In genomic region chr6:167717867-167718266, GRCh38 we compare ENCODE assay signal across 22 cellular contexts.
DNase-seq lines count a peak whose midpoint lies in the region; ATAC-seq, FAIRE-seq and TF ChIP-seq lines count a peak whose summit lies in the region.
"Had no signal": no experiment of that assay in that cellular context is flagged by ENCODE, and none has a peak within 500 bp of the region (broad histone marks: within the 10 kb centered on the region; RNA-seq: fewer than 3 reads in every experiment).

No MANE protein-coding gene starts in this region.

- no TSS peak for BruUV-seq in K562 (replicated peaks; lab: Mats Ljungman, UMichigan)

- peaks cover 57% of the 10 kb centered on the region for H3K27me3 Mint-ChIP-seq in activated CD4-positive, alpha-beta T cell treated with anti-CD3 and anti-CD28 coated beads, Interleukin-2, amount 10 ng/mL, durations not matched to agents 24 days and 14 days

- ATAC-seq in K562 (no peak), left lobe of liver (no peak)
- ATAC-seq: A549; CD8-positive, alpha-beta T cell had no signal

- TF ChIP-seq EP300 in K562 (IDR thresholded peaks at IDR 0.05; ENCODE audit: low read length): no peak

- peak; percentile 33 for DNase-seq in activated effector memory CD4-positive, alpha-beta T cell treated with anti-CD3 and anti-CD28 coated beads, Interleukin-2, amount 50 U/mL, for 16 hours
- DNase-seq in activated effector memory CD4-positive, alpha-beta T cell treated with Interleukin-2 at 50 U/mL for 16 hours: no peak
- DNase-seq in K562 (ENCODE audit: extremely low read depth in 1 of 4, low spot score in 3 of 4) (no peak), left lobe of liver (ENCODE audit: low spot score) (peak; percentile 5), frontal cortex (ENCODE audit: low spot score in 2 of 2) (no peak), HAP-1 (ENCODE audit: low spot score in 2 of 2) (no peak)
- DNase-seq in activated CD4-positive, alpha-beta T cell treated with anti-CD3 and anti-CD28 coated beads, Interleukin-2, amount 10 ng/mL, durations not matched to agents 24 days and 14 days: no peak
- DNase-seq: AML-193; Caco-2; Calu3; CD4-positive, alpha-beta T cell; DMS79 treated with DMSO at 0.1 percent for 48 hours; GF-D8 had no signal

- H3K27ac Mint-ChIP-seq in activated CD4-positive, alpha-beta T cell treated with anti-CD3 and anti-CD28 coated beads, Interleukin-2, amount 10 ng/mL, durations not matched to agents 24 days and 14 days: no peak overlapping the region
- H3K27ac Mint-ChIP-seq: B cell; CD4-positive, alpha-beta T cell; CD8-positive, alpha-beta T cell had no signal

- TF ChIP-seq RAD21 in K562 (CRISPR knock-in tag; conservative IDR thresholded peaks at IDR 0.05 in 1 of 2, IDR thresholded peaks at IDR 0.05 in 1 of 2): no peak

- FAIRE-seq in K562 (lab: Jason Lieb, UNC): no peak
- FAIRE-seq in frontal cortex (lab: Jason Lieb, UNC): no peak
- FAIRE-seq: A549, D721Med, G401.6, GM12891, GM19239 had no signal

- H3K4me3 Mint-ChIP-seq in activated CD4-positive, alpha-beta T cell treated with anti-CD3 and anti-CD28 coated beads, Interleukin-2, amount 10 ng/mL, durations not matched to agents 24 days and 14 days: no peak overlapping the region
- H3K4me3 Mint-ChIP-seq: B cell; CD4-positive, alpha-beta T cell; CD8-positive, alpha-beta T cell had no signal

- no peak overlapping the region for H2AFZ ChIP-seq in K562 (ENCODE audit: low read depth, low read length)

- WGBS in K562 (ENCODE audit: insufficient coverage, low coverage, missing lambda C conversion rate): 0% methylated on average over 2 of the region's 2 CpGs

- H3K27me3 ChIP-seq in K562 (ENCODE audit: control insufficient read depth in 2 of 2, insufficient read depth in 2 of 2, low read length in 2 of 2): peaks cover 70 to 72% of the 10 kb centered on the region in 2 experiments
- H3K27me3 ChIP-seq in HAP-1 (ENCODE audit: low read depth): peaks cover 16% of the 10 kb centered on the region; the same call in 1 of the 2 replicates

- H3K4me1 Mint-ChIP-seq in activated CD4-positive, alpha-beta T cell treated with anti-CD3 and anti-CD28 coated beads, Interleukin-2, amount 10 ng/mL, durations not matched to agents 24 days and 14 days: no peaks in the 10 kb centered on the region
- H3K4me1 Mint-ChIP-seq: B cell had no signal

- peaks cover 0 to 3% of the 10 kb centered on the region in 2 experiments; a peak in 1 of 5 replicates for H3K4me1 ChIP-seq in K562 (replicated peaks in 1 of 2; ENCODE audit: control insufficient read depth in 2 of 2, insufficient read depth in 2 of 2, low read length in 2 of 2)
- no peaks in the 10 kb centered on the region; the same call in 1 of the 2 replicates for H3K4me1 ChIP-seq in HAP-1
- H3K4me1 ChIP-seq: A549, Caco-2 had no signal

- no peak for TF ChIP-seq CTCF in K562 (IDR thresholded peaks at IDR 0.05 in 2 of 3, conservative IDR thresholded peaks at IDR 0.05 in 1 of 3; ENCODE audit: insufficient read depth in 2 of 3, low read depth in 1 of 3, low read length in 3 of 3)

- H3K9me3 Mint-ChIP-seq in activated CD4-positive, alpha-beta T cell treated with anti-CD3 and anti-CD28 coated beads, Interleukin-2, amount 10 ng/mL, durations not matched to agents 24 days and 14 days: no peaks in the 10 kb centered on the region
- H3K9me3 Mint-ChIP-seq: CD4-positive, alpha-beta T cell; CD8-positive, alpha-beta T cell had no signal

- H3K36me3 ChIP-seq in K562 (ENCODE audit: control insufficient read depth, insufficient read depth, low read length): no peaks in the 10 kb centered on the region
- no peaks in the 10 kb centered on the region for H3K36me3 ChIP-seq in HAP-1 (replicated peaks)

- TF ChIP-seq POLR2A in K562 (conservative IDR thresholded peaks at IDR 0.05): no peak

- no peaks in the 10 kb centered on the region for H3K9me3 ChIP-seq in K562 (replicated peaks; ENCODE audit: control insufficient read depth, insufficient read depth, low read depth, low read length)
- H3K9me3 ChIP-seq in HAP-1: 0 out of 2 replicates have a peak, but pooled peaks cover 2% of the 10 kb centered on the region
- H3K9me3 ChIP-seq: A549, Caco-2 had no signal

- intact Hi-C loops in K562 (cut with micrococcal nuclease): no loop called here
- intact Hi-C loops in activated CD4-positive, alpha-beta T cell treated with anti-CD3 and anti-CD28 coated beads, Interleukin-2, amount 10 ng/mL, durations not matched to agents 24 days and 14 days (cut with micrococcal nuclease): no loop called here

- H3K79me2 ChIP-seq in K562 (ENCODE audit: control insufficient read depth, insufficient read depth, low read length): no peaks in the 10 kb centered on the region

- H3K36me3 Mint-ChIP-seq in activated CD4-positive, alpha-beta T cell treated with anti-CD3 and anti-CD28 coated beads, Interleukin-2, amount 10 ng/mL, durations not matched to agents 24 days and 14 days (ENCODE audit: low read depth): no peaks in the 10 kb centered on the region
- H3K36me3 Mint-ChIP-seq: CD8-positive, alpha-beta T cell had no signal

- H3K4me3 ChIP-seq in K562 (no peak overlapping the region), HAP-1 (no peak overlapping the region)
- H3K4me3 ChIP-seq: A549 had no signal

- H3K4me2 ChIP-seq in K562 (ENCODE audit: insufficient read depth, low read length): no peak overlapping the region
- H3K4me2 ChIP-seq: A549 had no signal

- CTCF ChIA-PET in K562 (lab: Yijun Ruan, JAX; ENCODE audit: low intra/inter-chr PET ratio): no interaction called here

- in situ Hi-C loops in K562 (cut with MboI) (no loop called here), HAP-1 (cut with MboI; ENCODE audit: low sequenced_read_pairs) (no loop called here)

- H3K9me1 ChIP-seq in K562 (ENCODE audit: control insufficient read depth, insufficient read depth, low read length): no peaks in the 10 kb centered on the region

- H4K20me1 ChIP-seq in K562 (replicated peaks; ENCODE audit: control insufficient read depth, insufficient read depth, low read length): 0 out of 2 replicates have a peak, but pooled peaks cover 2% of the 10 kb centered on the region

- no peak overlapping the region for H3K9ac ChIP-seq in K562 (ENCODE audit: insufficient read depth in 1 of 2, low read depth in 2 of 2, low read length in 2 of 2)

- POLR2A ChIA-PET in K562 (lab: Yijun Ruan, JAX): interaction anchor here (0.6 to 0.8 kb wide), 2 partner anchors 17 to 24 kb away, joined by 3 to 4 read pairs; no protein-coding TSS in a partner anchor

- no peak overlapping the region for H3K27ac ChIP-seq in K562 (ENCODE audit: extremely low read depth, low read depth, low read length)
- H3K27ac ChIP-seq: 22Rv1, A549, C4-2B had no signal

TF ChIP-seq in K562, 482 proteins besides CTCF, POLR2A, EP300 and RAD21:
- TF ChIP-seq CEBPZ (IDR thresholded peaks at IDR 0.05; ENCODE audit: borderline replicate concordance, low read depth, low read length) (peak; percentile 40; the same call in 1 of the 2 replicates), DPF2 (IDR thresholded peaks at IDR 0.05) (no peak), TEAD1 (CRISPR knock-in tag; IDR thresholded peaks at IDR 0.05) (no peak), FOXM1 (IDR thresholded peaks at IDR 0.05; ENCODE audit: low read depth) (no peak), FOXM1 (CRISPR knock-in tag; IDR thresholded peaks at IDR 0.05; ENCODE audit: low read depth) (no peak), RBM25 (IDR thresholded peaks at IDR 0.05; ENCODE audit: low read depth, low read length, severe bottlenecking) (peak; percentile 96), EWSR1 (IDR thresholded peaks at IDR 0.05; ENCODE audit: borderline replicate concordance, low read depth, partially characterized antibody) (no peak)

Comparison
In these comparisons a context has a peak if more than half of its experiments do, and no peak if none do; other contexts are left out.
1. DNase-seq: peak in activated effector memory CD4-positive, alpha-beta T cell treated with anti-CD3 and anti-CD28 coated beads, Interleukin-2, amount 50 U/mL, for 16 hours (single experiment) and left lobe of liver (single experiment); none in activated effector memory CD4-positive, alpha-beta T cell treated with Interleukin-2 at 50 U/mL for 16 hours (single experiment), K562 (0 of 4), activated CD4-positive, alpha-beta T cell treated with anti-CD3 and anti-CD28 coated beads, Interleukin-2, amount 10 ng/mL, durations not matched to agents 24 days and 14 days (single experiment), frontal cortex (0 of 2) and HAP-1 (0 of 2).